2 cellular contexts compared by ENCODE assay signal in genomic region chr17:15377200-15377599, GRCh38.
TF ChIP-seq lines count a peak whose summit lies in the region.

No MANE protein-coding gene starts in this region.

TF ChIP-seq in IMR-90, 13 proteins besides CTCF, POLR2A, EP300 and RAD21:
- TF ChIP-seq MAZ (IDR thresholded peaks at IDR 0.05; ENCODE audit: borderline replicate concordance, low read depth, low read length) (peak; percentile 81), ELK1 (IDR thresholded peaks at IDR 0.05; ENCODE audit: borderline replicate concordance, low read depth, low read length) (no peak), MAFK (IDR thresholded peaks at IDR 0.05; ENCODE audit: low read depth, low read length) (no peak), SMC3 (IDR thresholded peaks at IDR 0.05; ENCODE audit: low read depth, low read length) (peak; percentile 47; the same call in 1 of the 2 replicates), CEBPB (IDR thresholded peaks at IDR 0.05; ENCODE audit: low read depth, low read length) (no peak)

TF ChIP-seq in WTC11, 78 proteins besides CTCF, POLR2A, EP300 and RAD21:
- no peak for TF ChIP-seq ATF1 (CRISPR knock-in tag; IDR thresholded peaks at IDR 0.05)
- no peak for TF ChIP-seq RORB (CRISPR knock-in tag; IDR thresholded peaks at IDR 0.05)
- TF ChIP-seq PRRX2 (CRISPR knock-in tag; IDR thresholded peaks at IDR 0.05): no peak
- TF ChIP-seq CBFB (CRISPR knock-in tag; IDR thresholded peaks at IDR 0.05; ENCODE audit: low read depth): no peak
- TF ChIP-seq NR2C2 (CRISPR knock-in tag; IDR thresholded peaks at IDR 0.05): no peak
- TF ChIP-seq ZNF317 (CRISPR knock-in tag; IDR thresholded peaks at IDR 0.05; ENCODE audit: borderline replicate concordance, low read depth): no peak
- no peak for TF ChIP-seq ZMAT4 (CRISPR knock-in tag; IDR thresholded peaks at IDR 0.05)
